ENCODE assay signal across 12 cellular contexts in the genomic region with DNA sequence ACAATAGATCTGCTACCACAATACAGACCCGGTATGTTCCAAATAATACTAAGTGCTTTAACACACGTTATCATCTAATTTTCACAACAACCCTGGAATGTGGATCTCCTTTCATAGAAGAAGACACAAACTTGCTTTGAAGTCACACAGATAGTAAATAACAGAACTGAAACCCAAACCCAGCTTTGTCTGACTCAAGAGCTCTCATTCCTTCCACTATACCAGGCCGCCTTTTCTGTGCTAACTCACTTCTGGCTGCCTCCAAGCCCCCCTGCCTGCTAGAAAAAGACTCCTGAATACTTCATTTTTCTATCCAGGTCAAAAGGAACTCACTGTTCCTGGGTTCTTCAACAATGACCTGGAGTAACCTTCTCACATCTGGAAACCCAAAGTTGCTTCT. TPM values are rescaled to one million over a fixed set of nuclear protein-coding genes. Genes with fewer than 3 reads are reported as not detected.
DNase-seq lines count a peak whose midpoint lies in the region; ATAC-seq, FAIRE-seq and TF ChIP-seq lines count a peak whose summit lies in the region.
"Had no signal": no experiment of that assay in that cellular context is flagged by ENCODE, and none has a peak within 500 bp of the region (broad histone marks: within the 10 kb centered on the region; RNA-seq: fewer than 3 reads in every experiment).

No MANE protein-coding gene starts in this region.

- H3K4me1 ChIP-seq in left ventricle myocardium inferior = peaks cover 100% of the 10 kb centered on the region
- H3K4me1 ChIP-seq in right cardiac atrium (ENCODE audit: control insufficient read depth, insufficient read depth, low read length) = peaks cover 29% of the 10 kb centered on the region
- H3K4me1 ChIP-seq in astrocyte (ENCODE audit: insufficient read depth, low read length) = peaks cover 30% of the 10 kb centered on the region

- peaks cover 46% of the 10 kb centered on the region for H3K4me1 Mint-ChIP-seq in astrocyte (ENCODE audit: low read depth, unreplicated experiment)

- H3K9me3 ChIP-seq in left ventricle myocardium inferior (replicated peaks) (no peaks in the 10 kb centered on the region), right cardiac atrium (ENCODE audit: control insufficient read depth, low read length) (no peaks in the 10 kb centered on the region), astrocyte (ENCODE audit: insufficient read depth, low read depth, low read length) (no peaks in the 10 kb centered on the region)

- WGBS in right cardiac atrium = 81% methylated on average over 3 of the region's 3 CpGs

- TF ChIP-seq CTCF in left ventricle myocardium inferior (IDR thresholded peaks at IDR 0.05; ENCODE audit: borderline replicate concordance) (no peak), astrocyte (IDR thresholded peaks at IDR 0.05; ENCODE audit: insufficient read depth, low read depth, low read length) (no peak)

- H3K9ac ChIP-seq in astrocyte (ENCODE audit: low read length) = no peak overlapping the region

- H3K79me2 ChIP-seq in astrocyte (ENCODE audit: insufficient read depth, low read length) = peaks cover 38% of the 10 kb centered on the region

- DNase-seq in left ventricle myocardium inferior (no peak), right cardiac atrium (no peak), MV-4-11 (lab: John Stamatoyannopoulos, UW) (peak; percentile 85), astrocyte (ENCODE audit: low read depth) (no peak), occipital lobe (lab: John Stamatoyannopoulos, UW) (no peak), KBM-7 (no peak)
- DNase-seq: AML-193, H7, NCI-H1105 had no signal

- no peaks in the 10 kb centered on the region for H4K20me1 ChIP-seq in astrocyte (ENCODE audit: insufficient read depth, low read length)

- peak overlapping the region; percentile 84 for H3K27ac Mint-ChIP-seq in astrocyte (ENCODE audit: unreplicated experiment)

- H3K36me3 ChIP-seq in left ventricle myocardium inferior (peaks cover 35% of the 10 kb centered on the region), astrocyte (ENCODE audit: insufficient read depth, low read length) (peaks cover 38% of the 10 kb centered on the region)

- no peaks in the 10 kb centered on the region for H3K27me3 ChIP-seq in left ventricle myocardium inferior (ENCODE audit: low read depth)
- no peaks in the 10 kb centered on the region for H3K27me3 ChIP-seq in right cardiac atrium (ENCODE audit: control insufficient read depth, insufficient read depth)
- H3K27me3 ChIP-seq in astrocyte (ENCODE audit: insufficient read depth, low read length) = no peaks in the 10 kb centered on the region

- no peak overlapping the region for H2AFZ ChIP-seq in astrocyte (ENCODE audit: low read depth, low read length)

- H3K9me3 Mint-ChIP-seq in astrocyte (ENCODE audit: unreplicated experiment) = peaks cover 4% of the 10 kb centered on the region

- no peak overlapping the region for H3K4me3 ChIP-seq in left ventricle myocardium inferior
- H3K4me3 ChIP-seq in right cardiac atrium (ENCODE audit: low read length) = no peak overlapping the region
- H3K4me3 ChIP-seq in astrocyte (ENCODE audit: insufficient read depth, low read depth, low read length) = no peak overlapping the region

- in situ Hi-C loops in KBM-7 (cut with MboI; ENCODE audit: low pct_unique_long_range_greater_than_20kb, low sequenced_read_pairs) = no loop called here

- peaks cover 39% of the 10 kb centered on the region for H3K36me3 Mint-ChIP-seq in astrocyte (ENCODE audit: low read depth, unreplicated experiment)

- intact Hi-C loops in left ventricle myocardium inferior (cut with micrococcal nuclease) (no loop called here), right cardiac atrium (cut with DNase I) (no loop called here)

- H3K27ac ChIP-seq in left ventricle myocardium inferior (replicated peaks) = peak overlapping the region; percentile 93
- no peak overlapping the region for H3K27ac ChIP-seq in right cardiac atrium (ENCODE audit: low read length)
- H3K27ac ChIP-seq in astrocyte (ENCODE audit: low read depth, low read length) = no peak overlapping the region
- peak overlapping the region; percentile 48 for H3K27ac ChIP-seq in temporal lobe (ENCODE audit: low read depth, low read length)
- H3K27ac ChIP-seq: RWPE1 had no signal

- no peak overlapping the region for H3K4me2 ChIP-seq in astrocyte (ENCODE audit: low read length)

- no peaks in the 10 kb centered on the region for H3K27me3 Mint-ChIP-seq in astrocyte (ENCODE audit: low read depth, unreplicated experiment)

- ATAC-seq in right cardiac atrium = no peak
- no peak for ATAC-seq in GM18907 (IDR thresholded peaks at IDR 0.05; ENCODE audit: unreplicated experiment)

- H3K4me3 Mint-ChIP-seq in astrocyte (ENCODE audit: unreplicated experiment) = no peak overlapping the region

- no peak for FAIRE-seq in astrocyte (lab: Jason Lieb, UNC)

RNA-seq across cellular contexts. Expression of gene PRPF40B, which starts 37.8 kb away (rescaled TPM):
- 22.0 TPM for total RNA-seq in left ventricle myocardium inferior
- total RNA-seq in right cardiac atrium = 10 to 100 TPM; 19.2 to 26.7 (median 22.1) TPM
- polyA plus RNA-seq in right cardiac atrium = 15.9 TPM
- 8.9 and 10.1 TPM in 2 replicates for total RNA-seq in astrocyte
- total RNA-seq in temporal lobe = 13.8 TPM
- 15.0 TPM for total RNA-seq in occipital lobe

RNA-seq across cellular contexts. Expression of gene FMNL3, which starts 46.0 kb away (rescaled TPM):
- 10.4 TPM for total RNA-seq in left ventricle myocardium inferior
- 10 to 100 TPM; 11.7 to 19.0 (median 11.9) TPM for total RNA-seq in right cardiac atrium
- polyA plus RNA-seq in right cardiac atrium = 7.0 TPM
- 58.4 and 62.9 TPM in 2 replicates for total RNA-seq in astrocyte
- total RNA-seq in temporal lobe = 8.1 TPM
- 12.0 TPM for total RNA-seq in occipital lobe

RNA-seq across cellular contexts. Expression of gene FAM186B, which starts 55.8 kb away (rescaled TPM):
- total RNA-seq in left ventricle myocardium inferior (0.33 TPM), right cardiac atrium (under 1 TPM; 0.17 to 0.74 (median 0.43) TPM), astrocyte (0.57 and 0.60 TPM in 2 replicates), temporal lobe (not detected), occipital lobe (not detected)
- polyA plus RNA-seq in right cardiac atrium = 0.16 TPM

Comparison
In these comparisons a context has a peak if more than half of its experiments do, and no peak if none do; other contexts are left out.
1. H3K27ac ChIP-seq: peak in left ventricle myocardium inferior (single experiment) and temporal lobe (single experiment); none in right cardiac atrium (single experiment) and astrocyte (single experiment).